In genomic region chr4:158814636-158815035, GRCh38 we compare ENCODE assay signal across 20 cellular contexts. TPM values are rescaled to one million over a fixed set of nuclear protein-coding genes. Genes with fewer than 3 reads are reported as not detected.
DNase-seq lines count a peak whose midpoint lies in the region; ATAC-seq, FAIRE-seq and TF ChIP-seq lines count a peak whose summit lies in the region.
"Had no signal": no experiment of that assay in that cellular context is flagged by ENCODE, and none has a peak within 500 bp of the region (broad histone marks: within the 10 kb centered on the region; RNA-seq: fewer than 3 reads in every experiment).

No MANE protein-coding gene starts in this region.

- peak overlapping the region; percentile 99 for H3K27ac ChIP-seq in VCaP
- peak overlapping the region; percentile 44 to 56 for H3K27ac ChIP-seq in kidney (ENCODE audit: low read depth in 2 of 2, low read length in 2 of 2)
- H3K27ac ChIP-seq: esophagus squamous epithelium, neutrophil had no signal

- FAIRE-seq in kidney (lab: Jason Lieb, UNC): no peak
- FAIRE-seq: TTC549 had no signal

- no peaks in the 10 kb centered on the region for H3K36me3 ChIP-seq in kidney (ENCODE audit: control insufficient read depth in 1 of 2, insufficient read depth in 2 of 2, low read length in 2 of 2)
- H3K36me3 ChIP-seq: esophagus squamous epithelium, neutrophil had no signal

- no peak overlapping the region for H3K4me3 ChIP-seq in kidney (ENCODE audit: low read length in 2 of 2)
- H3K4me3 ChIP-seq in retinal pigment epithelial cell (ENCODE audit: low read length): no peak overlapping the region
- H3K4me3 ChIP-seq: dorsolateral prefrontal cortex, esophagus squamous epithelium had no signal

- DNase-seq in ELR (ENCODE audit: low read depth): peak; percentile 14
- DNase-seq in kidney: no peak
- peak; percentile 58 for DNase-seq in retinal pigment epithelial cell (ENCODE audit: low read depth)
- DNase-seq in NCI-H446 treated with DMSO at 0.1 percent for 48 hours (lab: John Stamatoyannopoulos, UW): no peak
- DNase-seq in NCI-H2196 treated with DMSO at 0.1 percent for 48 hours (lab: John Stamatoyannopoulos, UW; ENCODE audit: unreplicated experiment): no peak
- no peak for DNase-seq in NCI-H510A treated with DMSO at 0.1 percent for 48 hours (lab: John Stamatoyannopoulos, UW)
- DNase-seq: activated CD4-positive, alpha-beta T cell treated with anti-CD3 and anti-CD28 coated beads, Interleukin-2, amount 50 U/mL, for 48 hours; activated T-cell treated with anti-CD3 and anti-CD28 coated beads, Interleukin-2, amount 50 U/mL, for 72 hours; DMS79; dorsolateral prefrontal cortex; esophagus squamous epithelium; GOT3; mesenchymal stem cell; NCI-H1092 treated with DMSO at 0.1 percent for 48 hours; NCI-H2227 treated with DMSO at 0.1 percent for 48 hours; stimulated activated CD4-positive, alpha-beta T cell treated with anti-CD3 and anti-CD28 coated beads, Interleukin-12 subunit alpha, Interleukin-12 subunit beta, amount 100 ng/mL, for 4 hours had no signal

- ATAC-seq in GM19463 (IDR thresholded peaks at IDR 0.05; ENCODE audit: unreplicated experiment): no peak
- ATAC-seq: activated T-cell treated with anti-CD3 and anti-CD28 coated beads, Interleukin-2, amount 50 U/mL, for 72 hours had no signal

- intact Hi-C loops in kidney (cut with DNase I): no loop called here

- TF ChIP-seq CTCF in VCaP (conservative IDR thresholded peaks at IDR 0.05) (no peak), kidney (IDR thresholded peaks at IDR 0.05; ENCODE audit: borderline replicate concordance, extremely low read depth, insufficient read depth) (no peak), retinal pigment epithelial cell (conservative IDR thresholded peaks at IDR 0.05; ENCODE audit: low read depth, low read length) (no peak)

- peaks cover 50 to 63% of the 10 kb centered on the region in 2 donors for H3K4me1 ChIP-seq in kidney (ENCODE audit: control insufficient read depth in 1 of 2, insufficient read depth in 1 of 2, low read depth in 1 of 2, low read length in 2 of 2)

- no peak overlapping the region for H3K9ac ChIP-seq in kidney (ENCODE audit: low read length in 2 of 2)

- no peaks in the 10 kb centered on the region for H3K9me3 ChIP-seq in kidney (ENCODE audit: control insufficient read depth in 1 of 2, low read length in 2 of 2)
- H3K9me3 ChIP-seq: esophagus squamous epithelium, neutrophil had no signal

RNA-seq across cellular contexts. Expression of gene FNIP2, which starts 45.8 kb away (rescaled TPM):
- total RNA-seq in kidney: 65.1 TPM
- 13.2 TPM for polyA plus RNA-seq in kidney (ENCODE audit: insufficient read depth, low read depth, low replicate concordance)

Comparison
In these comparisons a context has a peak if more than half of its experiments do, and no peak if none do; other contexts are left out.
1. DNase-seq: peak in ELR (single experiment) and retinal pigment epithelial cell (single experiment); none in kidney (single experiment), NCI-H446 treated with DMSO at 0.1 percent for 48 hours (single experiment), NCI-H2196 treated with DMSO at 0.1 percent for 48 hours (single experiment) and NCI-H510A treated with DMSO at 0.1 percent for 48 hours (single experiment).